Comparison of ENCODE assay signal across 18 cellular contexts in the genomic region with DNA sequence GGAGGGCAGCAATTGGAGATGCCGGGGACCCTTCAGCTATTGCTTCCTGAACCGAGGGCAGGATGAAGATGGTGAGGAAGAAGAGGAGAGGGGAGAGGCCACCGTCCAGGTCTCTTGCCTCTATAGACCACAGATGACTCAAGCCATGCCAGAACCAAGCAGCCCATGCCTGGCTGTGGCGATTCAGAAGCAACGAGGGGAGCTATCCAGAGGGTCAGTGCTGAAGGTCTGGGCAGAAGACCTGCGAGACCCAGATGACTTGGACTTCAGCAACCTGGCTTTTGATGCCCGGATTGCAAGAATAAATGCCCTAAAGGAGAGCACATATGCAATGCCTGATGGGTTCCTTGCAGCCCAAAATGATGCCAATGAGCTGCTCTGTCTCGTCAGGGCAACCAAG.
DNase-seq lines count a peak whose midpoint lies in the region; ATAC-seq and TF ChIP-seq lines count a peak whose summit lies in the region.
"Had no signal": no experiment of that assay in that cellular context is flagged by ENCODE, and none has a peak within 500 bp of the region (broad histone marks: within the 10 kb centered on the region; RNA-seq: fewer than 3 reads in every experiment).

No MANE protein-coding gene starts in this region.

- no peaks in the 10 kb centered on the region for H3K36me3 Mint-ChIP-seq in Calu3 (ENCODE audit: insufficient read depth, unreplicated experiment)
- no peaks in the 10 kb centered on the region for H3K36me3 Mint-ChIP-seq in WTC11

- H3K27ac Mint-ChIP-seq in Calu3 (ENCODE audit: unreplicated experiment) (no peak overlapping the region), WTC11 (no peak overlapping the region)

- BruUV-seq in Calu3 (replicated peaks; lab: Mats Ljungman, UMichigan) = no TSS peak

- TF ChIP-seq CTCF in Calu3 (IDR thresholded peaks at IDR 0.05; ENCODE audit: unreplicated experiment) (no peak), WTC11 (IDR thresholded peaks at IDR 0.05) (no peak)

- CTCF ChIA-PET in Calu3 (lab: Charles Lee) (no interaction called here), HEK293T (lab: Yijun Ruan, JAX) (interaction anchor here (0.6 kb wide), 1 partner anchor 437 kb away, joined by 3 read pairs; no protein-coding TSS in a partner anchor), WTC11 (lab: Charles Lee) (interaction anchor here (0.9 to 1.4 kb wide), 3 partner anchors 12 to 49 kb away, joined by 3 to 6 read pairs (median 4); no protein-coding TSS in a partner anchor)

- POLR2A ChIA-PET in HEK293T (lab: Yijun Ruan, JAX) (no interaction called here), WTC11 (lab: Charles Lee) (no interaction called here)

- H3K4me3 Mint-ChIP-seq in Calu3 (ENCODE audit: low read depth, unreplicated experiment) (no peak overlapping the region), WTC11 (no peak overlapping the region)

- H3K4me1 Mint-ChIP-seq in Calu3 (ENCODE audit: low read depth, unreplicated experiment) (peaks cover 8% of the 10 kb centered on the region), WTC11 (no peaks in the 10 kb centered on the region)

- DNase-seq in Calu3 (peak; percentile 5), HEK293T (ENCODE audit: extremely low spot score) (peak; percentile 11), WTC11 (ENCODE audit: low spot score) (peak; percentile 40), left kidney (ENCODE audit: low read depth, low spot score) (peak; percentile 73), SIG-M5 treated with dmso at 0.1 percent for 504 hours (lab: John Stamatoyannopoulos, UW; ENCODE audit: unreplicated experiment) (no peak), NK-92 (lab: John Stamatoyannopoulos, UW; ENCODE audit: unreplicated experiment) (no peak)
- DNase-seq: activated CD4-positive, alpha-beta T cell treated with anti-CD3 and anti-CD28 coated beads for 4 hours; activated gamma-delta T cell; AML-193; cerebellar nuclear complex; hypothalamus; left cardiac atrium; NCI-H187 treated with DMSO at 0.1 percent for 48 hours; NCI-H446; SIG-M5; stimulated activated CD4-positive, alpha-beta T cell treated with anti-CD3 and anti-CD28 coated beads, Interleukin-4, amount 100 ng/mL, for 24 hours had no signal

- H3K27me3 Mint-ChIP-seq in Calu3 (ENCODE audit: unreplicated experiment) (peaks cover 60% of the 10 kb centered on the region), WTC11 (ENCODE audit: low read depth) (no peaks in the 10 kb centered on the region)

- intact Hi-C loops in Calu3 (cut with micrococcal nuclease; ENCODE audit: unreplicated experiment) = no loop called here

- no peak for ATAC-seq in WTC11
- no peak for ATAC-seq in GM19324 (IDR thresholded peaks at IDR 0.05; ENCODE audit: low FRiP score, unreplicated experiment)
- ATAC-seq in HG02588 (IDR thresholded peaks at IDR 0.05; ENCODE audit: unreplicated experiment) = no peak
- ATAC-seq: left cardiac atrium had no signal

- H3K9me3 Mint-ChIP-seq in Calu3 (ENCODE audit: low read depth, unreplicated experiment) (no peaks in the 10 kb centered on the region), WTC11 (no peaks in the 10 kb centered on the region)

TF ChIP-seq in HEK293T, 16 proteins besides CTCF, POLR2A, EP300 and RAD21:
- no peak for TF ChIP-seq ZNF384 (IDR thresholded peaks at IDR 0.05)
- TF ChIP-seq LEF1 (IDR thresholded peaks at IDR 0.05; ENCODE audit: borderline replicate concordance) = no peak
- TF ChIP-seq ELF4 (IDR thresholded peaks at IDR 0.05) = no peak
- TF ChIP-seq, protein P1, sequence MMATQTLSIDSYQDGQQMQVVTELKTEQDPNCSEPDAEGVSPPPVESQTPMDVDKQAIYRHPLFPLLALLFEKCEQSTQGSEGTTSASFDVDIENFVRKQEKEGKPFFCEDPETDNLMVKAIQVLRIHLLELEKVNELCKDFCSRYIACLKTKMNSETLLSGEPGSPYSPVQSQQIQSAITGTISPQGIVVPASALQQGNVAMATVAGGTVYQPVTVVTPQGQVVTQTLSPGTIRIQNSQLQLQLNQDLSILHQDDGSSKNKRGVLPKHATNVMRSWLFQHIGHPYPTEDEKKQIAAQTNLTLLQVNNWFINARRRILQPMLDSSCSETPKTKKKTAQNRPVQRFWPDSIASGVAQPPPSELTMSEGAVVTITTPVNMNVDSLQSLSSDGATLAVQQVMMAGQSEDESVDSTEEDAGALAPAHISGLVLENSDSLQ (IDR thresholded peaks at IDR 0.05) = no peak
- TF ChIP-seq BHLHE40 (IDR thresholded peaks at IDR 0.05; ENCODE audit: borderline replicate concordance) = no peak

TF ChIP-seq in WTC11, 78 proteins besides CTCF, POLR2A, EP300 and RAD21:
- TF ChIP-seq, protein P2, sequence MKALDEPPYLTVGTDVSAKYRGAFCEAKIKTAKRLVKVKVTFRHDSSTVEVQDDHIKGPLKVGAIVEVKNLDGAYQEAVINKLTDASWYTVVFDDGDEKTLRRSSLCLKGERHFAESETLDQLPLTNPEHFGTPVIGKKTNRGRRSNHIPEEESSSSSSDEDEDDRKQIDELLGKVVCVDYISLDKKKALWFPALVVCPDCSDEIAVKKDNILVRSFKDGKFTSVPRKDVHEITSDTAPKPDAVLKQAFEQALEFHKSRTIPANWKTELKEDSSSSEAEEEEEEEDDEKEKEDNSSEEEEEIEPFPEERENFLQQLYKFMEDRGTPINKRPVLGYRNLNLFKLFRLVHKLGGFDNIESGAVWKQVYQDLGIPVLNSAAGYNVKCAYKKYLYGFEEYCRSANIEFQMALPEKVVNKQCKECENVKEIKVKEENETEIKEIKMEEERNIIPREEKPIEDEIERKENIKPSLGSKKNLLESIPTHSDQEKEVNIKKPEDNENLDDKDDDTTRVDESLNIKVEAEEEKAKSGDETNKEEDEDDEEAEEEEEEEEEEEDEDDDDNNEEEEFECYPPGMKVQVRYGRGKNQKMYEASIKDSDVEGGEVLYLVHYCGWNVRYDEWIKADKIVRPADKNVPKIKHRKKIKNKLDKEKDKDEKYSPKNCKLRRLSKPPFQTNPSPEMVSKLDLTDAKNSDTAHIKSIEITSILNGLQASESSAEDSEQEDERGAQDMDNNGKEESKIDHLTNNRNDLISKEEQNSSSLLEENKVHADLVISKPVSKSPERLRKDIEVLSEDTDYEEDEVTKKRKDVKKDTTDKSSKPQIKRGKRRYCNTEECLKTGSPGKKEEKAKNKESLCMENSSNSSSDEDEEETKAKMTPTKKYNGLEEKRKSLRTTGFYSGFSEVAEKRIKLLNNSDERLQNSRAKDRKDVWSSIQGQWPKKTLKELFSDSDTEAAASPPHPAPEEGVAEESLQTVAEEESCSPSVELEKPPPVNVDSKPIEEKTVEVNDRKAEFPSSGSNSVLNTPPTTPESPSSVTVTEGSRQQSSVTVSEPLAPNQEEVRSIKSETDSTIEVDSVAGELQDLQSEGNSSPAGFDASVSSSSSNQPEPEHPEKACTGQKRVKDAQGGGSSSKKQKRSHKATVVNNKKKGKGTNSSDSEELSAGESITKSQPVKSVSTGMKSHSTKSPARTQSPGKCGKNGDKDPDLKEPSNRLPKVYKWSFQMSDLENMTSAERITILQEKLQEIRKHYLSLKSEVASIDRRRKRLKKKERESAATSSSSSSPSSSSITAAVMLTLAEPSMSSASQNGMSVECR (CRISPR knock-in tag; IDR thresholded peaks at IDR 0.05; ENCODE audit: borderline replicate concordance) = no peak
- TF ChIP-seq TP53 (CRISPR knock-in tag; IDR thresholded peaks at IDR 0.05) (no peak), IRF2 (CRISPR knock-in tag; IDR thresholded peaks at IDR 0.05; ENCODE audit: borderline replicate concordance, low read depth) (no peak), FOXK1 (CRISPR knock-in tag; IDR thresholded peaks at IDR 0.05) (no peak), ETV6 (CRISPR knock-in tag; IDR thresholded peaks at IDR 0.05) (no peak), RELA (CRISPR knock-in tag; IDR thresholded peaks at IDR 0.05; ENCODE audit: borderline replicate concordance) (no peak)
- TF ChIP-seq, protein P3, sequence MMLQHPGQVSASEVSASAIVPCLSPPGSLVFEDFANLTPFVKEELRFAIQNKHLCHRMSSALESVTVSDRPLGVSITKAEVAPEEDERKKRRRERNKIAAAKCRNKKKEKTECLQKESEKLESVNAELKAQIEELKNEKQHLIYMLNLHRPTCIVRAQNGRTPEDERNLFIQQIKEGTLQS (CRISPR knock-in tag; conservative IDR thresholded peaks at IDR 0.05) = no peak
- TF ChIP-seq, protein P4, sequence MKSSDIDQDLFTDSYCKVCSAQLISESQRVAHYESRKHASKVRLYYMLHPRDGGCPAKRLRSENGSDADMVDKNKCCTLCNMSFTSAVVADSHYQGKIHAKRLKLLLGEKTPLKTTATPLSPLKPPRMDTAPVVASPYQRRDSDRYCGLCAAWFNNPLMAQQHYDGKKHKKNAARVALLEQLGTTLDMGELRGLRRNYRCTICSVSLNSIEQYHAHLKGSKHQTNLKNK (CRISPR knock-in tag; IDR thresholded peaks at IDR 0.05) = no peak
TF ChIP-seq in WTC11: peak in this region for 0.

Comparison
In these comparisons a context has a peak if more than half of its experiments do, and no peak if none do; other contexts are left out.
1. DNase-seq: peak in Calu3 (single experiment), HEK293T (single experiment), WTC11 (single experiment) and left kidney (single experiment); none in SIG-M5 treated with dmso at 0.1 percent for 504 hours (single experiment) and NK-92 (single experiment).